15 cellular contexts compared by ENCODE assay signal in genomic region chr12:111728795-111729194, GRCh38. TPM values are rescaled to one million over a fixed set of nuclear protein-coding genes. Genes with fewer than 3 reads are reported as not detected.
A peak's percentile ranks its signal among the peaks of the same experiment; 100 is the strongest.
DNase-seq lines count a peak whose midpoint lies in the region; ATAC-seq and TF ChIP-seq lines count a peak whose summit lies in the region.
"Had no signal": no experiment of that assay in that cellular context is flagged by ENCODE, and none has a peak within 500 bp of the region (broad histone marks: within the 10 kb centered on the region; RNA-seq: fewer than 3 reads in every experiment).

No MANE protein-coding gene starts in this region.

- no peaks in the 10 kb centered on the region for H3K27me3 Mint-ChIP-seq in neural progenitor cell (ENCODE audit: insufficient read depth, low read depth)
- no peaks in the 10 kb centered on the region for H3K27me3 Mint-ChIP-seq in activated CD4-positive, alpha-beta T cell treated with anti-CD3 and anti-CD28 coated beads, Interleukin-2, amount 10 ng/mL, durations not matched to agents 24 days and 14 days

- H3K9me3 ChIP-seq in DOHH2 (ENCODE audit: control insufficient read depth, insufficient read depth, low read length) (peaks cover 7% of the 10 kb centered on the region), NT2/D1 (ENCODE audit: insufficient read depth, low read length) (no peaks in the 10 kb centered on the region; the same call in 1 of the 2 replicates), upper lobe of right lung (no peaks in the 10 kb centered on the region), neural progenitor cell (ENCODE audit: low read depth) (no peaks in the 10 kb centered on the region)

- H3K79me2 ChIP-seq in DOHH2 (ENCODE audit: control insufficient read depth, low read length), result no peaks in the 10 kb centered on the region
- H3K79me2 ChIP-seq in neural progenitor cell (ENCODE audit: low read depth), result no peaks in the 10 kb centered on the region

- peak overlapping the region; percentile 99 for H3K27ac ChIP-seq in DOHH2 (ENCODE audit: low read depth, low read length)
- no peak overlapping the region for H3K27ac ChIP-seq in upper lobe of right lung
- no peak overlapping the region for H3K27ac ChIP-seq in neural progenitor cell
- H3K27ac ChIP-seq: BLaER1 treated with 17β-estradiol and CSF1 and Interleukin-3, amounts not matched to agents 10 nM and 100 nM had no signal

- H2AFZ ChIP-seq in neural progenitor cell (replicated peaks), result no peak overlapping the region

- H3K27me3 ChIP-seq in DOHH2 (ENCODE audit: control insufficient read depth, low read length) (no peaks in the 10 kb centered on the region), NT2/D1 (ENCODE audit: insufficient read depth, insufficient read length) (no peaks in the 10 kb centered on the region), upper lobe of right lung (no peaks in the 10 kb centered on the region), neural progenitor cell (no peaks in the 10 kb centered on the region)
- H3K27me3 ChIP-seq: BLaER1 treated with 17β-estradiol and CSF1 and Interleukin-3, amounts not matched to agents 10 nM and 100 nM had no signal

- H3K4me1 ChIP-seq in DOHH2 (ENCODE audit: control insufficient read depth, low read length), result peaks cover 84% of the 10 kb centered on the region
- no peaks in the 10 kb centered on the region for H3K4me1 ChIP-seq in NT2/D1 (ENCODE audit: insufficient read depth, insufficient read length)
- H3K4me1 ChIP-seq in upper lobe of right lung, result no peaks in the 10 kb centered on the region
- no peaks in the 10 kb centered on the region for H3K4me1 ChIP-seq in neural progenitor cell

- H3K9me2 ChIP-seq in DOHH2 (replicated peaks; ENCODE audit: control insufficient read depth, low read length), result no peaks in the 10 kb centered on the region

- no peak for TF ChIP-seq CTCF in DOHH2 (IDR thresholded peaks at IDR 0.05; ENCODE audit: low read depth, low read length, poor library complexity, severe bottlenecking)
- no peak for TF ChIP-seq CTCF in choroid plexus epithelial cell (conservative IDR thresholded peaks at IDR 0.05; ENCODE audit: low read depth, low read length)
- TF ChIP-seq CTCF in upper lobe of right lung (IDR thresholded peaks at IDR 0.05), result no peak
- no peak for TF ChIP-seq CTCF in neural progenitor cell (IDR thresholded peaks at IDR 0.05)

- intact Hi-C loops in upper lobe of right lung (cut with DNase I), result no loop called here
- intact Hi-C loops in activated CD4-positive, alpha-beta T cell treated with anti-CD3 and anti-CD28 coated beads, Interleukin-2, amount 10 ng/mL, durations not matched to agents 24 days and 14 days (cut with micrococcal nuclease), result no loop called here

- H3F3A ChIP-seq in DOHH2 (ENCODE audit: control insufficient read depth, insufficient read depth) (peaks cover 21% of the 10 kb centered on the region), neural progenitor cell (ENCODE audit: low read depth) (no peaks in the 10 kb centered on the region)

- no peak overlapping the region for H3K27ac Mint-ChIP-seq in neural progenitor cell
- H3K27ac Mint-ChIP-seq in activated CD4-positive, alpha-beta T cell treated with anti-CD3 and anti-CD28 coated beads, Interleukin-2, amount 10 ng/mL, durations not matched to agents 24 days and 14 days, result no peak overlapping the region

- ATAC-seq in upper lobe of right lung, result peak; percentile 82
- ATAC-seq: GM12878, HepG2 had no signal

- DNase-seq in NT2/D1 (ENCODE audit: low read depth, low spot score) (peak; percentile 42), choroid plexus epithelial cell (ENCODE audit: low read depth) (peak; percentile 5), upper lobe of right lung (no peak), neural progenitor cell (ENCODE audit: low spot score) (no peak), SIG-M5 treated with dmso at 0.1 percent for 504 hours (lab: John Stamatoyannopoulos, UW; ENCODE audit: unreplicated experiment) (no peak)
- no peak for DNase-seq in activated CD4-positive, alpha-beta T cell treated with anti-CD3 and anti-CD28 coated beads, Interleukin-2, amount 10 ng/mL, durations not matched to agents 24 days and 14 days
- DNase-seq: 8988T; Calu3; CD4-positive, CD25-positive, alpha-beta regulatory T cell; DMS 273 treated with DMSO at 0.1 percent for 48 hours; HCEC 1CT had no signal

- peaks cover 9% of the 10 kb centered on the region for H3K9me3 Mint-ChIP-seq in neural progenitor cell
- H3K9me3 Mint-ChIP-seq in activated CD4-positive, alpha-beta T cell treated with anti-CD3 and anti-CD28 coated beads, Interleukin-2, amount 10 ng/mL, durations not matched to agents 24 days and 14 days, result no peaks in the 10 kb centered on the region
- H3K9me3 Mint-ChIP-seq: CD4-positive, CD25-positive, alpha-beta regulatory T cell had no signal

- H3K36me3 ChIP-seq in DOHH2 (ENCODE audit: control insufficient read depth, low read length), result peaks cover 38% of the 10 kb centered on the region
- H3K36me3 ChIP-seq in NT2/D1 (ENCODE audit: insufficient read depth, insufficient read length, low read length), result peaks cover 60% of the 10 kb centered on the region
- H3K36me3 ChIP-seq in upper lobe of right lung, result peaks cover 44% of the 10 kb centered on the region
- H3K36me3 ChIP-seq in neural progenitor cell, result no peaks in the 10 kb centered on the region

- no peaks in the 10 kb centered on the region for H3K4me1 Mint-ChIP-seq in neural progenitor cell
- no peaks in the 10 kb centered on the region for H3K4me1 Mint-ChIP-seq in activated CD4-positive, alpha-beta T cell treated with anti-CD3 and anti-CD28 coated beads, Interleukin-2, amount 10 ng/mL, durations not matched to agents 24 days and 14 days

- H4K20me1 ChIP-seq in DOHH2 (ENCODE audit: control insufficient read depth, insufficient read depth, low read depth, low read length) (no peaks in the 10 kb centered on the region), neural progenitor cell (ENCODE audit: low read depth) (no peaks in the 10 kb centered on the region)

- H3K4me2 ChIP-seq in DOHH2 (ENCODE audit: low read length) (peak overlapping the region; percentile 92), neural progenitor cell (no peak overlapping the region)

- no peak overlapping the region for H3K9ac ChIP-seq in NT2/D1 (ENCODE audit: insufficient read length, low read depth)
- H3K9ac ChIP-seq in neural progenitor cell, result no peak overlapping the region
- H3K9ac ChIP-seq: BLaER1 treated with 17β-estradiol and CSF1 and Interleukin-3, amounts not matched to agents 10 nM and 100 nM had no signal

- no peak overlapping the region for H3K4me3 Mint-ChIP-seq in neural progenitor cell
- H3K4me3 Mint-ChIP-seq in activated CD4-positive, alpha-beta T cell treated with anti-CD3 and anti-CD28 coated beads, Interleukin-2, amount 10 ng/mL, durations not matched to agents 24 days and 14 days, result no peak overlapping the region
- H3K4me3 Mint-ChIP-seq: CD4-positive, CD25-positive, alpha-beta regulatory T cell had no signal

- H3K4me3 ChIP-seq in DOHH2 (ENCODE audit: low read length), result peak overlapping the region; percentile 70; the same call in 1 of the 2 replicates
- H3K4me3 ChIP-seq in NT2/D1 (ENCODE audit: insufficient read length, low read depth), result no peak overlapping the region
- H3K4me3 ChIP-seq in choroid plexus epithelial cell (ENCODE audit: low read depth, low read length), result no peak overlapping the region
- H3K4me3 ChIP-seq in upper lobe of right lung, result no peak overlapping the region
- no peak overlapping the region for H3K4me3 ChIP-seq in neural progenitor cell
- H3K4me3 ChIP-seq: BLaER1 treated with 17β-estradiol and CSF1 and Interleukin-3, amounts not matched to agents 10 nM and 100 nM; GM12878 had no signal

- H3K36me3 Mint-ChIP-seq in neural progenitor cell, result peaks cover 26% of the 10 kb centered on the region
- H3K36me3 Mint-ChIP-seq in activated CD4-positive, alpha-beta T cell treated with anti-CD3 and anti-CD28 coated beads, Interleukin-2, amount 10 ng/mL, durations not matched to agents 24 days and 14 days (ENCODE audit: low read depth), result peaks cover 20% of the 10 kb centered on the region

RNA-seq across cellular contexts. Expression of gene ALDH2, which starts 37.9 kb away (rescaled TPM):
- total RNA-seq in upper lobe of right lung (329 TPM), neural progenitor cell (ENCODE audit: low replicate concordance) (60.0 and 107 TPM in 2 replicates)
- 0.09 and 0.21 TPM in 2 replicates for total RNA-seq in activated CD4-positive, alpha-beta T cell treated with anti-CD3 and anti-CD28 coated beads, Interleukin-2, amount 10 ng/mL, durations not matched to agents 24 days and 14 days

RNA-seq across cellular contexts. Expression of gene ACAD10, which starts 42.9 kb away (rescaled TPM):
- 23.3 TPM for total RNA-seq in upper lobe of right lung
- 13.8 and 49.8 TPM in 2 replicates for total RNA-seq in neural progenitor cell (ENCODE audit: low replicate concordance)
- total RNA-seq in activated CD4-positive, alpha-beta T cell treated with anti-CD3 and anti-CD28 coated beads, Interleukin-2, amount 10 ng/mL, durations not matched to agents 24 days and 14 days, result 28.2 and 28.6 TPM in 2 replicates

RNA-seq across cellular contexts. Expression of gene BRAP, which starts 43.0 kb away (rescaled TPM):
- total RNA-seq in upper lobe of right lung (17.8 TPM), neural progenitor cell (ENCODE audit: low replicate concordance) (21.3 and 26.5 TPM in 2 replicates)
- total RNA-seq in activated CD4-positive, alpha-beta T cell treated with anti-CD3 and anti-CD28 coated beads, Interleukin-2, amount 10 ng/mL, durations not matched to agents 24 days and 14 days, result 20.3 TPM in 2 replicates

Comparison
In these comparisons a context has a peak if more than half of its experiments do, and no peak if none do; other contexts are left out.
1. DNase-seq: peak in NT2/D1 (single experiment) and choroid plexus epithelial cell (single experiment); none in upper lobe of right lung (single experiment), neural progenitor cell (single experiment), SIG-M5 treated with dmso at 0.1 percent for 504 hours (single experiment) and activated CD4-positive, alpha-beta T cell treated with anti-CD3 and anti-CD28 coated beads, Interleukin-2, amount 10 ng/mL, durations not matched to agents 24 days and 14 days (single experiment).
2. RNA of gene ALDH2, which starts 37.9 kb away (total RNA-seq): 329 TPM in upper lobe of right lung (single experiment) and 60.0 to 107 TPM in neural progenitor cell; 0.09 to 0.21 TPM in activated CD4-positive, alpha-beta T cell treated with anti-CD3 and anti-CD28 coated beads, Interleukin-2, amount 10 ng/mL, durations not matched to agents 24 days and 14 days; every median in the first group is over 10 times any median in the second.